17 cellular contexts compared by ENCODE assay signal in genomic region chr13:28037399-28037798, GRCh38. TPM values are rescaled to one million over a fixed set of nuclear protein-coding genes. Genes with fewer than 3 reads are reported as not detected.
DNase-seq lines count a peak whose midpoint lies in the region; ATAC-seq and TF ChIP-seq lines count a peak whose summit lies in the region.
"Had no signal": no experiment of that assay in that cellular context is flagged by ENCODE, and none has a peak within 500 bp of the region (broad histone marks: within the 10 kb centered on the region; RNA-seq: fewer than 3 reads in every experiment).

No MANE protein-coding gene starts in this region.

- in situ Hi-C loops in brain microvascular endothelial cell (cut with HindIII; ENCODE audit: low pct_ligation_motif_present, low sequenced_read_pairs) = no loop called here

- no peaks in the 10 kb centered on the region for H3K9me3 ChIP-seq in MG63

- peak; percentile 55 for DNase-seq in AG08395 (ENCODE audit: low spot score)
- peak; percentile 58 for DNase-seq in EH (ENCODE audit: low read depth)
- peak; percentile 45 for DNase-seq in MG63
- DNase-seq in epithelial cell of esophagus (ENCODE audit: low read depth) = peak; percentile 51
- DNase-seq in occipital lobe (lab: John Stamatoyannopoulos, UW) = no peak
- no peak for DNase-seq in retina
- DNase-seq in brain microvascular endothelial cell = no peak
- DNase-seq: CD4-positive, alpha-beta T cell; cerebellar nuclear complex; GDM1; hypothalamus; NCI-H1092 treated with DMSO at 0.1 percent for 48 hours; NCI-H446; right cardiac atrium; stimulated activated CD4-positive, alpha-beta T cell treated with anti-CD3 and anti-CD28 coated beads, Interleukin-4, amount 100 ng/mL, for 4 hours; T1000 had no signal

- H3K27ac ChIP-seq in brain microvascular endothelial cell = no peak overlapping the region

- H3K4me3 ChIP-seq in MG63 (no peak overlapping the region), epithelial cell of esophagus (ENCODE audit: low read length) (no peak overlapping the region), brain microvascular endothelial cell (ENCODE audit: low read depth, low read length) (no peak overlapping the region)

- H3K36me3 ChIP-seq in MG63 (no peaks in the 10 kb centered on the region), brain microvascular endothelial cell (replicated peaks) (no peaks in the 10 kb centered on the region)

- no peak for TF ChIP-seq CTCF in epithelial cell of esophagus (IDR thresholded peaks at IDR 0.05; ENCODE audit: insufficient read depth, low read depth, low read length, missing control alignments)
- no peak for TF ChIP-seq CTCF in brain microvascular endothelial cell (IDR thresholded peaks at IDR 0.05; ENCODE audit: low read depth, low read length, missing control alignments)

- no peak for ATAC-seq in GM18870 (IDR thresholded peaks at IDR 0.05; ENCODE audit: unreplicated experiment)
- ATAC-seq: right cardiac atrium had no signal

- H3K27me3 ChIP-seq in MG63 = peaks cover 6% of the 10 kb centered on the region; the same call in 1 of the 2 replicates
- no peaks in the 10 kb centered on the region for H3K27me3 ChIP-seq in brain microvascular endothelial cell (replicated peaks)

RNA-seq across cellular contexts. Expression of gene URAD, which starts 48.9 kb away (rescaled TPM):
- total RNA-seq in MG63 (2014; rRNA removed; shearing (Covaris generic); ENCODE audit: low replicate concordance) = not detected in 2 replicates
- not detected for total RNA-seq in occipital lobe
- total RNA-seq: CD4-positive, alpha-beta T cell; right cardiac atrium had no signal

Comparison
In these comparisons a context has a peak if more than half of its experiments do, and no peak if none do; other contexts are left out.
1. DNase-seq: peak in AG08395 (single experiment), EH (single experiment), MG63 (single experiment) and epithelial cell of esophagus (single experiment); none in occipital lobe (single experiment), retina (single experiment) and brain microvascular endothelial cell (single experiment).